In genomic region chr17:75034236-75034908, GRCh38 we compare ENCODE assay signal across 8 cellular contexts. TPM values are rescaled to one million over a fixed set of nuclear protein-coding genes. Genes with fewer than 3 reads are reported as not detected.
DNase-seq lines count a peak whose midpoint lies in the region; ATAC-seq and TF ChIP-seq lines count a peak whose summit lies in the region.

No MANE protein-coding gene starts in this region.

- no peaks in the 10 kb centered on the region for H3K9me3 ChIP-seq in CD4-positive, alpha-beta T cell (ENCODE audit: control insufficient read depth, low read length)
- H3K9me3 ChIP-seq in esophagus (ENCODE audit: control insufficient read depth in 2 of 2, insufficient read depth in 1 of 2, low read depth in 1 of 2, low read length in 1 of 2): no peaks in the 10 kb centered on the region
- H3K9me3 ChIP-seq in mucosa of stomach (ENCODE audit: control insufficient read depth, low read length): no peaks in the 10 kb centered on the region

- peaks cover 65% of the 10 kb centered on the region for H3K4me1 Mint-ChIP-seq in CD4-positive, alpha-beta T cell (ENCODE audit: low read depth)
- peaks cover 15 to 26% (median 24%) of the 10 kb centered on the region in 3 donors for H3K4me1 Mint-ChIP-seq in IgD-negative memory B cell
- H3K4me1 Mint-ChIP-seq in activated T-cell treated with anti-CD3 and anti-CD28 coated beads, Interleukin-2, amount 50 U/mL, for 24 hours (ENCODE audit: low read depth): peaks cover 60% of the 10 kb centered on the region

- peak overlapping the region; percentile 55 to 59 for H3K4me3 ChIP-seq in esophagus (ENCODE audit: low read depth in 1 of 2, low read length in 2 of 2)
- peak overlapping the region; percentile 70 for H3K4me3 ChIP-seq in mucosa of stomach (ENCODE audit: low read length)

- H3K4me3 Mint-ChIP-seq in CD4-positive, alpha-beta T cell: peak overlapping the region; percentile 92
- peak overlapping the region; percentile 92 to 97 (median 96) for H3K4me3 Mint-ChIP-seq in IgD-negative memory B cell
- peak overlapping the region; percentile 91 for H3K4me3 Mint-ChIP-seq in activated T-cell treated with anti-CD3 and anti-CD28 coated beads, Interleukin-2, amount 50 U/mL, for 24 hours

- H3K27me3 Mint-ChIP-seq in CD4-positive, alpha-beta T cell: peaks cover 27% of the 10 kb centered on the region
- H3K27me3 Mint-ChIP-seq in IgD-negative memory B cell: peaks cover 2% of the 10 kb centered on the region
- no peaks in the 10 kb centered on the region for H3K27me3 Mint-ChIP-seq in activated T-cell treated with anti-CD3 and anti-CD28 coated beads, Interleukin-2, amount 50 U/mL, for 24 hours

- intact Hi-C loops in CD4-positive, alpha-beta T cell (cut with DNase I, micrococcal nuclease): loop anchor here in 1 of 2 experiments (2.0 kb wide), 1 partner anchor 22 kb away; the partner anchor contains the start of gene MRPL58

- WGBS in esophagus, 2 donors: 3 to 4% methylated on average over 43 of the region's 43 CpGs

- H3K9ac ChIP-seq in mucosa of stomach (ENCODE audit: low read length): peak overlapping the region; percentile 71

- DNase-seq in CD4-positive, alpha-beta T cell: peak; percentile 55 to 79 (median 74)
- peak; percentile 67 for DNase-seq in OCI-M2 (lab: John Stamatoyannopoulos, UW; ENCODE audit: unreplicated experiment)
- peak; percentile 98 for DNase-seq in activated T-cell treated with anti-CD3 and anti-CD28 coated beads, Interleukin-2, amount 50 U/mL, for 24 hours
- peak; percentile 83 for DNase-seq in stimulated activated CD8-positive, alpha-beta memory T cell treated with anti-CD3 and anti-CD28 coated beads, Interleukin-4, amount 100 ng/mL, for 24 hours (ENCODE audit: low read depth)

- peak overlapping the region; percentile 98 for H3K27ac Mint-ChIP-seq in CD4-positive, alpha-beta T cell
- peak overlapping the region; percentile 99 for H3K27ac Mint-ChIP-seq in IgD-negative memory B cell
- H3K27ac Mint-ChIP-seq in activated T-cell treated with anti-CD3 and anti-CD28 coated beads, Interleukin-2, amount 50 U/mL, for 24 hours: peak overlapping the region; percentile 97

- peaks cover 0 to 4% of the 10 kb centered on the region in 2 donors for H3K36me3 ChIP-seq in esophagus (ENCODE audit: control insufficient read depth in 2 of 2, insufficient read depth in 2 of 2, low read length in 1 of 2)
- no peaks in the 10 kb centered on the region for H3K36me3 ChIP-seq in mucosa of stomach (ENCODE audit: control insufficient read depth, insufficient read depth, low read length)

- POLR2A ChIA-PET in CD4-positive, alpha-beta T cell (lab: Charles Lee): interaction anchor here (0.6 to 4.0 kb wide), 21 partner anchors 10 to 1701 kb away, joined by 3 to 71 read pairs (median 4); partner anchors contain the start of genes ATP5PD, CDR2L, FDXR and HID1

- TF ChIP-seq CTCF in CD4-positive, alpha-beta T cell (IDR thresholded peaks at IDR 0.05): no peak

- H3K4me1 ChIP-seq in esophagus (ENCODE audit: control insufficient read depth in 2 of 2, insufficient read depth in 2 of 2, low read length in 1 of 2): peaks cover 0 to 10% of the 10 kb centered on the region in 2 donors
- peaks cover 25% of the 10 kb centered on the region for H3K4me1 ChIP-seq in mucosa of stomach (ENCODE audit: control insufficient read depth, insufficient read depth, low read length)

- CTCF ChIA-PET in CD4-positive, alpha-beta T cell (lab: Charles Lee): interaction anchor here (0.9 to 3.7 kb wide), 3 partner anchors 12 to 86 kb away, joined by 3 to 21 read pairs (median 4); partner anchors contain the start of genes ATP5PD and MRPL58

- H3K27ac ChIP-seq in CD4-positive, alpha-beta T cell (ENCODE audit: low read depth, low read length): peak overlapping the region; percentile 46
- peak overlapping the region; percentile 95 to 96 for H3K27ac ChIP-seq in esophagus (ENCODE audit: low read depth in 2 of 2, low read length in 1 of 2)

- peaks cover 51% of the 10 kb centered on the region for H3K36me3 Mint-ChIP-seq in CD4-positive, alpha-beta T cell (ENCODE audit: low read depth)
- H3K36me3 Mint-ChIP-seq in IgD-negative memory B cell: peaks cover 3% of the 10 kb centered on the region
- H3K36me3 Mint-ChIP-seq in activated T-cell treated with anti-CD3 and anti-CD28 coated beads, Interleukin-2, amount 50 U/mL, for 24 hours (ENCODE audit: low read depth): peaks cover 19% of the 10 kb centered on the region

- no peaks in the 10 kb centered on the region for H3K27me3 ChIP-seq in CD4-positive, alpha-beta T cell (ENCODE audit: control insufficient read depth, insufficient read depth, low read length)
- H3K27me3 ChIP-seq in esophagus (ENCODE audit: control insufficient read depth in 1 of 2, insufficient read depth in 2 of 2, low read length in 2 of 2) (no peaks in the 10 kb centered on the region), mucosa of stomach (ENCODE audit: control insufficient read depth, insufficient read depth, low read length) (no peaks in the 10 kb centered on the region)

- ATAC-seq in CD4-positive, alpha-beta T cell (ENCODE audit: poor library complexity): peak; percentile 12
- ATAC-seq in GM21423 (IDR thresholded peaks at IDR 0.05; ENCODE audit: unreplicated experiment): peak; percentile 52

- peaks cover 3% of the 10 kb centered on the region for H3K9me3 Mint-ChIP-seq in CD4-positive, alpha-beta T cell
- H3K9me3 Mint-ChIP-seq in IgD-negative memory B cell: peaks cover 0 to 2% (median 0%) of the 10 kb centered on the region in 3 donors
- H3K9me3 Mint-ChIP-seq in activated T-cell treated with anti-CD3 and anti-CD28 coated beads, Interleukin-2, amount 50 U/mL, for 24 hours: peaks cover 3% of the 10 kb centered on the region

RNA-seq across cellular contexts. Expression of gene ATP5PD, which starts 12.4 kb away (rescaled TPM):
- 100 to 1,000 TPM in 1 of 2 experiments, 10 to 100 TPM in 1; 98.5 to 112 TPM for total RNA-seq in CD4-positive, alpha-beta T cell
- polyA plus RNA-seq in IgD-negative memory B cell: 241 TPM
- 100 to 1,000 TPM; 465 to 697 TPM for polyA plus RNA-seq in esophagus

RNA-seq across cellular contexts. Expression of gene KCTD2, which starts 12.7 kb away (rescaled TPM):
- total RNA-seq in CD4-positive, alpha-beta T cell: 10 to 100 TPM; 26.1 to 28.0 TPM
- polyA plus RNA-seq in IgD-negative memory B cell (5.7 TPM), esophagus (10 to 100 TPM in 1 of 2 donors, 1 to 10 TPM in 1; 10.0 to 11.5 TPM)

RNA-seq across cellular contexts. Expression of gene MRPL58, which starts 21.9 kb away (rescaled TPM):
- 1 to 10 TPM; 5.4 to 7.1 TPM for total RNA-seq in CD4-positive, alpha-beta T cell
- polyA plus RNA-seq in IgD-negative memory B cell (53.9 TPM), esophagus (10 to 100 TPM; 31.8 to 42.4 TPM)

RNA-seq across cellular contexts. Expression of gene CDR2L, which starts 46.9 kb away (rescaled TPM):
- under 1 TPM in 1 of 2 experiments, not detected in 1; 0.08 TPM for total RNA-seq in CD4-positive, alpha-beta T cell
- polyA plus RNA-seq in IgD-negative memory B cell (not detected), esophagus (1 to 10 TPM; 3.6 to 4.3 TPM)

RNA-seq across cellular contexts. Expression of gene SLC16A5, which starts 53.4 kb away (rescaled TPM):
- total RNA-seq in CD4-positive, alpha-beta T cell: 10 to 100 TPM in 1 of 2 experiments, 1 to 10 TPM in 1; 9.2 to 11.0 TPM
- polyA plus RNA-seq in IgD-negative memory B cell (3.0 TPM), esophagus (1 to 10 TPM; 8.7 to 10.0 TPM)

Comparison
In these comparisons a context has a peak if more than half of its experiments do, and no peak if none do; other contexts are left out.
1. Peak in every context shown above with its lines: DNase-seq, ATAC-seq, H3K4me3 ChIP-seq and H3K27ac ChIP-seq.